ENCODE assay signal across 8 cellular contexts in the genomic region with DNA sequence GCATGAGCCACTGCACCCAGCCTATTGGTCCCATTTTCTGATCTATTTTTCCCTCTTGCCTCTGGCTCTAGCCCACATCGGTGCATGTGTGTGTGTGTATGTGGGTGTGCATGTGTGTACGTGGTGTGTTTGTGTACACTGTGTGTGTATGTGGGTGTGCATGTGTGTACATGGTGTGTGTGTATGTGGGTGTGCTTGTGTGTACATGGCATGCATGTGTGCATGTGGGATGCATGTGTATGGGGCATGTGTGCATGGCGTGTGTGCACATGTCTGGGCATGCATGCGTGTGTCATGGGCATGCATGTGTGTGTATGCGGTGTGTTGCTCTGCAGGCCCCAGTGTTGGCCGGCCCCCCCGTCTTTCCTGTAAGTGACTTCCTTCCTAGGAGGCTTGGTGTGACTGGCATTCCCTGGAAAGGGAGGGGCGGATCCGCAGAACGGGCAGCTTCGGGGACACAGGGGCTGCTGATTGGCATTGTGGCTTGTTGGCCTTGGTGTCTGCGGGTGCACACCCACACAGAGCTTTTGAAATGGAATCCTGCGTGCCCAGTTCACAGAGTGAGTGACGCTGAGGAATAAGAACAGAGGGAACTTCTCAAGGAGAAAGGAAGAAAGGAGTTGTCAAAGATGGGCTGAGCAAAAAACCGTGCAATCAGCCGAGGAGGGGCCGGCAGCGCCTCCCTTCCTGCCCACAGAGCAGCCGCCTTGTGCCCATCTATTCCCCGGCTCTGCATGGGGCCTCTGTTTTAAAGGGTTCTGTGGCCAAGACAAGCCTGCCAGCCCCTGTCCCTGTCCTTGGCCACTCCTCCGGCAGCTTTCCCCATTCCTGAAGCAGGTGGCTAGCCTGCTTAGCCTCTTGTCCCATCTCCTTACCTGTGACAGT. TPM values are rescaled to one million over a fixed set of nuclear protein-coding genes. Genes with fewer than 3 reads are reported as not detected.
A peak's percentile ranks its signal among the peaks of the same experiment; 100 is the strongest.
DNase-seq lines count a peak whose midpoint lies in the region; ATAC-seq and TF ChIP-seq lines count a peak whose summit lies in the region.
"Had no signal": no experiment of that assay in that cellular context is flagged by ENCODE, and none has a peak within 500 bp of the region (broad histone marks: within the 10 kb centered on the region; RNA-seq: fewer than 3 reads in every experiment).

No MANE protein-coding gene starts in this region.

- no peaks in the 10 kb centered on the region for H3K9me3 ChIP-seq in IMR-90 (ENCODE audit: control insufficient read depth, insufficient read depth, low read length)

- no peaks in the 10 kb centered on the region for H3K27me3 Mint-ChIP-seq in activated T-helper 2 cell treated with anti-CD3 and anti-CD28 coated beads, Interferon-gamma antibody, Interleukin-2, Interleukin-4, amounts not matched to agents 10 μg/mL and 5 μg/mL and 100 μg/mL, durations not matched to agents 14 hours and 24 hours and 36 hours (ENCODE audit: low read depth)

- WGBS in IMR-90 (ENCODE audit: extremely low coverage in 2 of 2, insufficient read length in 1 of 2), 2 experiments: 93% methylated on average over 15 of the region's 21 CpGs; no CpG with 5 or more reads in 1 of the 2 experiments

- peaks cover 7% of the 10 kb centered on the region for H3K36me3 ChIP-seq in IMR-90 (ENCODE audit: control insufficient read depth, insufficient read depth, low read length)

- no TSS peak for BruUV-seq in IMR-90 (replicated peaks; lab: Mats Ljungman, UMichigan)

- no peak overlapping the region for H3K4me2 ChIP-seq in IMR-90 (ENCODE audit: low read depth, low read length)

- peaks cover 26% of the 10 kb centered on the region for H3K9me1 ChIP-seq in IMR-90 (ENCODE audit: insufficient read depth, low read length)

- ATAC-seq in IMR-90 (ENCODE audit: low read depth): no peak
- no peak for ATAC-seq in HG03378 (IDR thresholded peaks at IDR 0.05; ENCODE audit: unreplicated experiment)
- ATAC-seq in GM21515 (IDR thresholded peaks at IDR 0.05; ENCODE audit: unreplicated experiment): no peak

- peak overlapping the region; percentile 71 for H3K14ac ChIP-seq in IMR-90 (replicated peaks; ENCODE audit: low read depth, low read length)

- peak overlapping the region; percentile 96 for H2AK5ac ChIP-seq in IMR-90 (ENCODE audit: low read depth, low read length)

- in situ Hi-C loops in IMR-90 (cut with MboI; ENCODE audit: low sequenced_read_pairs): no loop called here

- peak overlapping the region; percentile 95 for H4K91ac ChIP-seq in IMR-90 (ENCODE audit: insufficient read depth, low read depth, low read length)

- H3K56ac ChIP-seq in IMR-90 (ENCODE audit: extremely low read depth, insufficient read depth, low read length): no peak overlapping the region

- peaks cover 23% of the 10 kb centered on the region for H3K4me1 ChIP-seq in IMR-90 (ENCODE audit: control insufficient read depth, insufficient read depth, low read length)

- H2BK5ac ChIP-seq in IMR-90 (ENCODE audit: low read depth, low read length, poor library complexity, severe bottlenecking): peak overlapping the region; percentile 95

- peak overlapping the region; percentile 96 for H3K4ac ChIP-seq in IMR-90 (ENCODE audit: low read depth, low read length)

- DNase-seq in IMR-90: no peak
- no peak for DNase-seq in activated T-helper 2 cell treated with anti-CD3 and anti-CD28 coated beads, Interferon-gamma antibody, Interleukin-2, Interleukin-4, amounts not matched to agents 10 μg/mL and 5 μg/mL and 100 μg/mL, durations not matched to agents 14 hours and 24 hours and 36 hours (ENCODE audit: low spot score)
- peak; percentile 60 for DNase-seq in kidney tubule cell (ENCODE audit: low spot score)
- DNase-seq in substantia nigra (lab: John Stamatoyannopoulos, UW): peak in 2 of 49 donors; percentile 22 to 28
- no peak for DNase-seq in medulla oblongata (ENCODE audit: extremely low spot score)
- DNase-seq: NCI-H2029 treated with DMSO at 0.1 percent for 48 hours had no signal

- H3K79me1 ChIP-seq in IMR-90 (ENCODE audit: low read depth in 1 of 2, low read length in 2 of 2): peaks cover 22 to 85% of the 10 kb centered on the region in 2 experiments

- no peak overlapping the region for H3K4me3 ChIP-seq in IMR-90 (ENCODE audit: insufficient read depth, low read depth, low read length)

- peaks cover 43% of the 10 kb centered on the region for H4K20me1 ChIP-seq in IMR-90 (ENCODE audit: insufficient read depth, low read length)

- H2AFZ ChIP-seq in IMR-90 (replicated peaks; ENCODE audit: low read length, poor library complexity): peak overlapping the region; percentile 18

- peak overlapping the region in 1 of 2 experiments; percentile 72; a peak in 2 of 4 replicates for H4K8ac ChIP-seq in IMR-90 (ENCODE audit: low read depth in 2 of 2, low read length in 2 of 2)

- CTCF ChIA-PET in IMR-90 (lab: Yijun Ruan, JAX): no interaction called here

- H3K4me1 Mint-ChIP-seq in activated T-helper 2 cell treated with anti-CD3 and anti-CD28 coated beads, Interferon-gamma antibody, Interleukin-2, Interleukin-4, amounts not matched to agents 10 μg/mL and 5 μg/mL and 100 μg/mL, durations not matched to agents 14 hours and 24 hours and 36 hours (ENCODE audit: low read depth): peaks cover 45% of the 10 kb centered on the region

- H3K27ac Mint-ChIP-seq in activated T-helper 2 cell treated with anti-CD3 and anti-CD28 coated beads, Interferon-gamma antibody, Interleukin-2, Interleukin-4, amounts not matched to agents 10 μg/mL and 5 μg/mL and 100 μg/mL, durations not matched to agents 14 hours and 24 hours and 36 hours: peak overlapping the region; percentile 6

- H4K5ac ChIP-seq in IMR-90 (ENCODE audit: low read depth, low read length): 0 out of 2 replicates have a peak overlapping the region, but pooled peaks have one; percentile 19

- POLR2A ChIA-PET in IMR-90 (lab: Charles Lee; ENCODE audit: unreplicated experiment): no interaction called here

- no peaks in the 10 kb centered on the region for H3K9me3 Mint-ChIP-seq in activated T-helper 2 cell treated with anti-CD3 and anti-CD28 coated beads, Interferon-gamma antibody, Interleukin-2, Interleukin-4, amounts not matched to agents 10 μg/mL and 5 μg/mL and 100 μg/mL, durations not matched to agents 14 hours and 24 hours and 36 hours

- intact Hi-C loops in IMR-90 (cut with micrococcal nuclease): loop anchor here (10.0 kb wide), 1 partner anchor 62 kb away; no protein-coding TSS in a partner anchor
- intact Hi-C loops in activated T-helper 2 cell treated with anti-CD3 and anti-CD28 coated beads, Interferon-gamma antibody, Interleukin-2, Interleukin-4, amounts not matched to agents 10 μg/mL and 5 μg/mL and 100 μg/mL, durations not matched to agents 14 hours and 24 hours and 36 hours (cut with micrococcal nuclease): no loop called here

- TF ChIP-seq RAD21 in IMR-90 (IDR thresholded peaks at IDR 0.05; ENCODE audit: low read length): no peak

- peak overlapping the region; percentile 95 for H2BK120ac ChIP-seq in IMR-90 (ENCODE audit: low read depth, low read length)

- peak overlapping the region; percentile 93; the same call in 2 of the 3 replicates for H2BK15ac ChIP-seq in IMR-90 (ENCODE audit: low read depth, low read length)

- no peak for TF ChIP-seq CTCF in IMR-90 (conservative IDR thresholded peaks at IDR 0.05; ENCODE audit: low read depth, low read length)

- dilution Hi-C loops in IMR-90 (cut with HindIII; ENCODE audit: low sequenced_read_pairs, unreplicated experiment): no loop called here

- no peaks in the 10 kb centered on the region for H3K27me3 ChIP-seq in IMR-90 (ENCODE audit: control insufficient read depth, insufficient read depth, low read length)

- H3K23ac ChIP-seq in IMR-90 (ENCODE audit: low read depth, low read length): peak overlapping the region; percentile 64; the same call in 1 of the 2 replicates

- H3K36me3 Mint-ChIP-seq in activated T-helper 2 cell treated with anti-CD3 and anti-CD28 coated beads, Interferon-gamma antibody, Interleukin-2, Interleukin-4, amounts not matched to agents 10 μg/mL and 5 μg/mL and 100 μg/mL, durations not matched to agents 14 hours and 24 hours and 36 hours (ENCODE audit: low read depth): peaks cover 26% of the 10 kb centered on the region

- peak overlapping the region; percentile 20; the same call in 1 of the 2 replicates for H2BK20ac ChIP-seq in IMR-90 (ENCODE audit: low read depth, low read length)

- H3K27ac ChIP-seq in IMR-90 (ENCODE audit: insufficient read depth, low read length) (peak overlapping the region; percentile 85), substantia nigra (ENCODE audit: low read depth, low read length, poor library complexity, severe bottlenecking) (peak overlapping the region; percentile 86)

- H3K9ac ChIP-seq in IMR-90 (ENCODE audit: low read depth, low read length): 0 out of 2 replicates have a peak overlapping the region, but pooled peaks have one; percentile 22

- peak overlapping the region; percentile 57 for H2AK9ac ChIP-seq in IMR-90 (replicated peaks; ENCODE audit: low read depth, low read length, poor library complexity)

- H3K18ac ChIP-seq in IMR-90 (ENCODE audit: low read depth, low read length): peak overlapping the region; percentile 62

- TF ChIP-seq POLR2A in IMR-90 (IDR thresholded peaks at IDR 0.05; ENCODE audit: low read depth, low read length): no peak; the same call in 1 of the 2 replicates

- H3K4me3 Mint-ChIP-seq in activated T-helper 2 cell treated with anti-CD3 and anti-CD28 coated beads, Interferon-gamma antibody, Interleukin-2, Interleukin-4, amounts not matched to agents 10 μg/mL and 5 μg/mL and 100 μg/mL, durations not matched to agents 14 hours and 24 hours and 36 hours (ENCODE audit: low read depth): peak overlapping the region; percentile 58

TF ChIP-seq in IMR-90, 13 proteins besides CTCF, POLR2A, EP300 and RAD21 (continues in another document):
- no peak for TF ChIP-seq MAZ (IDR thresholded peaks at IDR 0.05; ENCODE audit: borderline replicate concordance, low read depth, low read length)

RNA-seq across cellular contexts. Expression of a gene that starts 8.0 kb away (rescaled TPM):
- total RNA-seq in IMR-90 (2012; rRNA removed): 250 and 312 TPM in 2 replicates
- 149 and 155 TPM in 2 replicates for polyA plus RNA-seq in IMR-90 (2012; rRNA removed)
- 114 and 180 TPM in 2 replicates for polyA plus RNA-seq in IMR-90 (2012; cell fraction: cytosol; rRNA removed)
- 141 and 208 TPM in 2 replicates for polyA plus RNA-seq in IMR-90 (2012; cell fraction: nucleus; rRNA removed; ENCODE audit: low replicate concordance)
- 124 and 136 TPM in 2 replicates for total RNA-seq in activated T-helper 2 cell treated with anti-CD3 and anti-CD28 coated beads, Interferon-gamma antibody, Interleukin-2, Interleukin-4, amounts not matched to agents 10 μg/mL and 5 μg/mL and 100 μg/mL, durations not matched to agents 14 hours and 24 hours and 36 hours

RNA-seq across cellular contexts. Expression of a gene that starts 49.2 kb away (rescaled TPM):
- 6.1 and 6.9 TPM in 2 replicates for total RNA-seq in IMR-90 (2012; rRNA removed)
- 71.7 and 87.4 TPM in 2 replicates for polyA plus RNA-seq in IMR-90 (2012; rRNA removed)
- 31.9 and 61.6 TPM in 2 replicates for polyA plus RNA-seq in IMR-90 (2012; cell fraction: cytosol; rRNA removed)
- 16.5 and 24.5 TPM in 2 replicates for polyA plus RNA-seq in IMR-90 (2012; cell fraction: nucleus; rRNA removed; ENCODE audit: low replicate concordance)
- 55.8 TPM in 2 replicates for total RNA-seq in activated T-helper 2 cell treated with anti-CD3 and anti-CD28 coated beads, Interferon-gamma antibody, Interleukin-2, Interleukin-4, amounts not matched to agents 10 μg/mL and 5 μg/mL and 100 μg/mL, durations not matched to agents 14 hours and 24 hours and 36 hours
